Comparison of ENCODE assay signal across 8 cellular contexts in genomic region chr1:156750932-156751723, GRCh38. TPM values are rescaled to one million over a fixed set of nuclear protein-coding genes. Genes with fewer than 3 reads are reported as not detected.
DNase-seq lines count a peak whose midpoint lies in the region; ATAC-seq and TF ChIP-seq lines count a peak whose summit lies in the region.

Gene HDGF (minus strand): TSS chr1:156751675. CDS start chr1:156751429, 246 bp downstream.

- no peak for DNase-seq in A172 (ENCODE audit: low spot score)
- DNase-seq in cerebellar cortex (ENCODE audit: low spot score), result peak; percentile 22
- DNase-seq in kidney epithelial cell (ENCODE audit: low read depth), result no peak
- peak; percentile 51 for DNase-seq in stimulated activated CD4-positive, alpha-beta T cell treated with anti-CD3 and anti-CD28 coated beads, Interleukin-4, amount 100 ng/mL, for 1 hour
- no peak for DNase-seq in GF-D8 (lab: John Stamatoyannopoulos, UW)

- ATAC-seq in GM18505 (IDR thresholded peaks at IDR 0.05; ENCODE audit: unreplicated experiment) (peak; percentile 10), HG03108 (IDR thresholded peaks at IDR 0.05; ENCODE audit: unreplicated experiment) (peak; percentile 2), SK-N-SH treated with all-trans-retinoic acid at 6 μM for 48 hours (no peak)

- peak within 1 kb of the TSS; percentile 96 for H3K4me3 ChIP-seq in kidney epithelial cell (ENCODE audit: low read depth, low read length)

- H3K27me3 ChIP-seq in kidney epithelial cell (ENCODE audit: control insufficient read depth, insufficient read depth, low read length), result no peaks in the 10 kb centered on the region

- no peaks in the 10 kb centered on the region for H3K36me3 ChIP-seq in kidney epithelial cell (ENCODE audit: control insufficient read depth, insufficient read depth, low read length)

- TF ChIP-seq CTCF in kidney epithelial cell (IDR thresholded peaks at IDR 0.05; ENCODE audit: insufficient read depth, low read length, poor library complexity, severe bottlenecking), result no peak

- no peak for TF ChIP-seq POLR2A in GM18505 (IDR thresholded peaks at IDR 0.05; ENCODE audit: borderline replicate concordance, extremely low read depth, insufficient read depth, insufficient read length)

TF ChIP-seq in SK-N-SH treated with all-trans-retinoic acid at 6 μM for 48 hours, 23 proteins besides CTCF, POLR2A, EP300 and RAD21:
- TF ChIP-seq ESRRG (CRISPR knock-in tag; IDR thresholded peaks at IDR 0.05) (no peak), PATZ1 (CRISPR knock-in tag; IDR thresholded peaks at IDR 0.05; ENCODE audit: borderline replicate concordance) (0 out of 2 replicates have a peak, but pooled peaks have one; percentile 38)

RNA-seq across cellular contexts. Expression of gene HDGF, which starts in this region (rescaled TPM):
- 430 and 446 TPM in 2 replicates for total RNA-seq in A172 (2014; rRNA removed; shearing (Covaris generic))
- total RNA-seq in kidney epithelial cell, result 271 and 296 TPM in 2 replicates

Comparison
In these comparisons a context has a peak if more than half of its experiments do, and no peak if none do; other contexts are left out.
1. DNase-seq: peak in cerebellar cortex (single experiment) and stimulated activated CD4-positive, alpha-beta T cell treated with anti-CD3 and anti-CD28 coated beads, Interleukin-4, amount 100 ng/mL, for 1 hour (single experiment); none in A172 (single experiment), kidney epithelial cell (single experiment) and GF-D8 (single experiment).